20 cellular contexts compared by ENCODE assay signal in genomic region chr10:76643465-76643864, GRCh38.
DNase-seq lines count a peak whose midpoint lies in the region; ATAC-seq, FAIRE-seq and TF ChIP-seq lines count a peak whose summit lies in the region.
"Had no signal": no experiment of that assay in that cellular context is flagged by ENCODE, and none has a peak within 500 bp of the region (broad histone marks: within the 10 kb centered on the region; RNA-seq: fewer than 3 reads in every experiment).

No MANE protein-coding gene starts in this region.

- intact Hi-C loops in ascending aorta (cut with DNase I), result no loop called here

- no peak overlapping the region for H3K4me3 ChIP-seq in MG63
- H3K4me3 ChIP-seq in ascending aorta, result no peak overlapping the region
- H3K4me3 ChIP-seq: HAP-1, right lobe of liver, SJSA1, thoracic aorta had no signal

- no peak for TF ChIP-seq CTCF in ascending aorta (IDR thresholded peaks at IDR 0.05)

- no peak overlapping the region for H3K27ac ChIP-seq in ascending aorta
- H3K27ac ChIP-seq: right lobe of liver, SJSA1, thoracic aorta had no signal

- H3K4me1 ChIP-seq in ascending aorta, result no peaks in the 10 kb centered on the region
- H3K4me1 ChIP-seq: HAP-1, right lobe of liver had no signal

- DNase-seq in COR-L47 (lab: John Stamatoyannopoulos, UW) (peak; percentile 30), MG63 (peak; percentile 22), stromal cell of bone marrow (ENCODE audit: low read depth) (peak; percentile 11), G401 (ENCODE audit: low spot score) (no peak), ascending aorta (ENCODE audit: low spot score in 2 of 2) (no peak)
- DNase-seq: activated CD4-positive, alpha-beta T cell treated with anti-CD3 and anti-CD28 coated beads, Interleukin-2, amount 10 ng/mL, durations not matched to agents 7 days and 5 days; DND-41; immature natural killer cell; KG1; MV-4-11; NCI-H2029 treated with DMSO at 0.1 percent for 48 hours; NCI-H524 treated with DMSO at 0.1 percent for 48 hours; right lobe of liver had no signal

- ATAC-seq in GM21786 (IDR thresholded peaks at IDR 0.05; ENCODE audit: unreplicated experiment), result no peak
- ATAC-seq: right lobe of liver had no signal

- H3K27me3 ChIP-seq in MG63, result no peaks in the 10 kb centered on the region
- H3K27me3 ChIP-seq in ascending aorta, result no peaks in the 10 kb centered on the region
- H3K27me3 ChIP-seq: right lobe of liver, SJSA1 had no signal

- FAIRE-seq in islet of Langerhans (lab: Jason Lieb, UNC), result peak; percentile 94
- FAIRE-seq: bronchial epithelial cell, endometrium had no signal

- in situ Hi-C loops in G401 (cut with HindIII; ENCODE audit: low sequenced_read_pairs), result no loop called here

- H3K36me3 ChIP-seq in MG63 (no peaks in the 10 kb centered on the region), ascending aorta (no peaks in the 10 kb centered on the region)
- H3K36me3 ChIP-seq: HAP-1, right lobe of liver, SJSA1, thoracic aorta had no signal

- no peaks in the 10 kb centered on the region; the same call in 1 of the 2 replicates for H3K9me3 ChIP-seq in MG63
- H3K9me3 ChIP-seq in ascending aorta, result no peaks in the 10 kb centered on the region
- H3K9me3 ChIP-seq: HAP-1, right lobe of liver, SJSA1, thoracic aorta had no signal

Comparison
In these comparisons a context has a peak if more than half of its experiments do, and no peak if none do; other contexts are left out.
1. DNase-seq: peak in COR-L47 (single experiment), MG63 (single experiment) and stromal cell of bone marrow (single experiment); none in G401 (single experiment) and ascending aorta (0 of 2).